Comparison of ENCODE assay signal across 22 cellular contexts in the genomic region with DNA sequence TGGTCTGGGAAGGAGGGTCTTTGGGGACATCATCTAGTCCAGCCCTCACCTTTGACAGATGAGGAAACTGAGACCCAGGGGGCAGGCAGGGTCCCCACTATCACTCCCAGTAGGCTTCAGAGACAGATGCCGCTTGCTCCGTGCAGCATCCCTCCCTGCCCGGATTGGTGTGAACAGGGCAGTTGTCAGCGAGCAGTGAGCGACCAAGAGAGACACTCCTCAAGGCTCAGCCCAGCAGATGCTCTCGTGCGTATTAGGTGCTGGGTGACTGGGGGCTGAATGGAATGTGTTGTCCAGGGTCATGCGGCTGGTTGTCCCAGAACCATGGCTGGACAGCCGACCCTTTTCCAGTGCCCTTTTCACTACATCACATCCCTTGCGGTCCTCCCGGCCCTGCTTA.
"Had no signal": no experiment of that assay in that cellular context is flagged by ENCODE, and none has a peak within 500 bp of the region (broad histone marks: within the 10 kb centered on the region; RNA-seq: fewer than 3 reads in every experiment).

No MANE protein-coding gene starts in this region.

- DNase-seq: activated CD4-positive, alpha-beta T cell treated with anti-CD3 and anti-CD28 coated beads for 1 hour; activated CD4-positive, alpha-beta T cell treated with anti-CD3 and anti-CD28 coated beads, Interleukin-2, amount 50 U/mL, for 48 hours; activated naive CD4-positive, alpha-beta T cell treated with Interleukin-2 at 50 U/mL for 16 hours; activated naive CD8-positive, alpha-beta T cell treated with anti-CD3 and anti-CD28 coated beads, Interleukin-2, amount 10 ng/mL, durations not matched to agents 7 days and 5 days; activated T-cell treated with anti-CD3 and anti-CD28 coated beads for 4 hours; amygdala; central memory CD4-positive, alpha-beta T cell; endodermal cell; foreskin fibroblast; kidney; nephron progenitor cell; occipital lobe; stimulated activated CD4-positive, alpha-beta T cell treated with anti-CD3 and anti-CD28 coated beads, Interleukin-15, amount 100 ng/mL, for 24 hours; stimulated activated CD4-positive, alpha-beta T cell treated with anti-CD3 and anti-CD28 coated beads, Interleukin-2, amount 100 ng/mL, for 48 hours; WERI-Rb-1 had no signal

- H3K4me3 ChIP-seq: colonic mucosa, left lung, right atrium auricular region, thoracic aorta had no signal

- H3K27me3 Mint-ChIP-seq: activated naive CD8-positive, alpha-beta T cell treated with anti-CD3 and anti-CD28 coated beads, Interleukin-2, amount 10 ng/mL, durations not matched to agents 7 days and 5 days; brain had no signal

- H3K4me3 Mint-ChIP-seq: activated naive CD8-positive, alpha-beta T cell treated with anti-CD3 and anti-CD28 coated beads, Interleukin-2, amount 10 ng/mL, durations not matched to agents 7 days and 5 days; activated T-helper 1 cell treated with anti-CD3 and anti-CD28 coated beads, Interleukin-12 subunit alpha, Interleukin-12 subunit beta, Interleukin-2, Interleukin-4 antibody, amounts not matched to agents 30 ng/mL and 10 ng/mL and 1 ng/mL, durations not matched to agents 14 hours and 24 hours and 36 hours; brain; endodermal cell; nephron progenitor cell; T-helper 1 cell treated with Interleukin-12 subunit alpha and Interleukin-12 subunit beta and Interleukin-4 antibody, amounts not matched to agents 30 μg/mL and 1 μg/mL, for 36 hours had no signal

- H3K27ac Mint-ChIP-seq: activated naive CD8-positive, alpha-beta T cell treated with anti-CD3 and anti-CD28 coated beads, Interleukin-2, amount 10 ng/mL, durations not matched to agents 7 days and 5 days; activated T-helper 1 cell treated with anti-CD3 and anti-CD28 coated beads, Interleukin-12 subunit alpha, Interleukin-12 subunit beta, Interleukin-2, Interleukin-4 antibody, amounts not matched to agents 30 ng/mL and 10 ng/mL and 1 ng/mL, durations not matched to agents 14 hours and 24 hours and 36 hours; nephron progenitor cell; T-helper 1 cell treated with Interleukin-12 subunit alpha and Interleukin-12 subunit beta and Interleukin-4 antibody, amounts not matched to agents 30 μg/mL and 1 μg/mL, for 36 hours had no signal

- H3K36me3 ChIP-seq: colonic mucosa, right atrium auricular region, thoracic aorta had no signal

- H3K27me3 ChIP-seq: colonic mucosa, left lung, right atrium auricular region had no signal

- H3K9me3 Mint-ChIP-seq: activated naive CD8-positive, alpha-beta T cell treated with anti-CD3 and anti-CD28 coated beads, Interleukin-2, amount 10 ng/mL, durations not matched to agents 7 days and 5 days; activated T-helper 1 cell treated with anti-CD3 and anti-CD28 coated beads, Interleukin-12 subunit alpha, Interleukin-12 subunit beta, Interleukin-2, Interleukin-4 antibody, amounts not matched to agents 30 ng/mL and 10 ng/mL and 1 ng/mL, durations not matched to agents 14 hours and 24 hours and 36 hours; endodermal cell; nephron progenitor cell; T-helper 1 cell treated with Interleukin-12 subunit alpha and Interleukin-12 subunit beta and Interleukin-4 antibody, amounts not matched to agents 30 μg/mL and 1 μg/mL, for 36 hours had no signal

- H3K9me3 ChIP-seq: colonic mucosa, left lung, right atrium auricular region, thoracic aorta had no signal

- H3K27ac ChIP-seq: colonic mucosa, left lung, right atrium auricular region, thoracic aorta, WERI-Rb-1 had no signal
